2 cellular contexts compared by ENCODE assay signal in genomic region chr21:36973986-36974850, GRCh38.
TF ChIP-seq lines count a peak whose summit lies in the region.

No MANE protein-coding gene starts in this region.

TF ChIP-seq in HepG2, 621 proteins besides CTCF, POLR2A, EP300 and RAD21:
- TF ChIP-seq ZBTB33 (CRISPR knock-in tag; IDR thresholded peaks at IDR 0.05): 0 out of 2 replicates have a peak, but pooled peaks have one; percentile 10
- TF ChIP-seq CREB1 (IDR thresholded peaks at IDR 0.05): peak; percentile 46; the same call in 1 of the 2 replicates
- no peak for TF ChIP-seq CREB1 (CRISPR knock-in tag; IDR thresholded peaks at IDR 0.05)
- no peak for TF ChIP-seq ZNF296 (CRISPR knock-in tag; conservative IDR thresholded peaks at IDR 0.05)
- no peak for TF ChIP-seq DNMT3B (CRISPR knock-in tag; conservative IDR thresholded peaks at IDR 0.05)
- TF ChIP-seq ATF7 (IDR thresholded peaks at IDR 0.05): peak; percentile 81
- no peak for TF ChIP-seq ATF7 (CRISPR knock-in tag; IDR thresholded peaks at IDR 0.05)

TF ChIP-seq in GM12878, 131 proteins besides CTCF, POLR2A, EP300 and RAD21:
- TF ChIP-seq RELB (IDR thresholded peaks at IDR 0.05; ENCODE audit: low read depth): no peak
- peak; percentile 49 for TF ChIP-seq CREB1 (IDR thresholded peaks at IDR 0.05; ENCODE audit: low read depth)
- TF ChIP-seq NR2F1 (conservative IDR thresholded peaks at IDR 0.05): no peak
- peak; percentile 49 for TF ChIP-seq ATF7 (IDR thresholded peaks at IDR 0.05; ENCODE audit: low read depth)
- 0 out of 2 replicates have a peak, but pooled peaks have one; percentile 14 for TF ChIP-seq JUNB (IDR thresholded peaks at IDR 0.05)
- TF ChIP-seq ATF2 (IDR thresholded peaks at IDR 0.05; ENCODE audit: low read length): no peak
